In genomic region chr11:86741489-86742435, GRCh38 we compare ENCODE assay signal across 10 cellular contexts. TPM values are rescaled to one million over a fixed set of nuclear protein-coding genes. Genes with fewer than 3 reads are reported as not detected.
DNase-seq lines count a peak whose midpoint lies in the region; ATAC-seq and TF ChIP-seq lines count a peak whose summit lies in the region.
"Had no signal": no experiment of that assay in that cellular context is flagged by ENCODE, and none has a peak within 500 bp of the region (broad histone marks: within the 10 kb centered on the region; RNA-seq: fewer than 3 reads in every experiment).

No MANE protein-coding gene starts in this region.

- ATAC-seq in heart right ventricle: no peak
- ATAC-seq in Right ventricle myocardium superior (ENCODE audit: poor library complexity): no peak
- no peak for ATAC-seq in lung (ENCODE audit: insufficient read depth, low FRiP score)
- no peak for ATAC-seq in GM18505 (IDR thresholded peaks at IDR 0.05; ENCODE audit: unreplicated experiment)

- H3K9me3 ChIP-seq in heart right ventricle: no peaks in the 10 kb centered on the region
- no peaks in the 10 kb centered on the region for H3K9me3 ChIP-seq in lung (ENCODE audit: control insufficient read depth in 2 of 2, insufficient read depth in 1 of 2, low read length in 1 of 2)
- H3K9me3 ChIP-seq in vagina: no peaks in the 10 kb centered on the region
- H3K9me3 ChIP-seq: BLaER1 treated with 17β-estradiol and CSF1 and Interleukin-3, amounts not matched to agents 10 nM and 100 nM had no signal

- H3K4me1 ChIP-seq in heart right ventricle (peaks cover 10 to 57% (median 32%) of the 10 kb centered on the region in 9 donors), lung (ENCODE audit: control insufficient read depth in 2 of 2, insufficient read depth in 2 of 2, low read length in 2 of 2) (peaks cover 12 to 19% of the 10 kb centered on the region in 2 donors), vagina (peaks cover 67% of the 10 kb centered on the region)

- TF ChIP-seq POLR2A in vagina (IDR thresholded peaks at IDR 0.05): no peak
- no peak for TF ChIP-seq POLR2A in GM18505 (IDR thresholded peaks at IDR 0.05; ENCODE audit: borderline replicate concordance, extremely low read depth, insufficient read depth, insufficient read length)

- intact Hi-C loops in heart right ventricle (cut with DNase I): no loop called here
- intact Hi-C loops in Right ventricle myocardium superior (cut with DNase I): no loop called here
- intact Hi-C loops in vagina (cut with DNase I): no loop called here

- WGBS in heart right ventricle, 2 donors: 79 to 96% methylated on average over 3 of the region's 3 CpGs
- WGBS in lung, 2 donors: 81 to 97% methylated on average over 3 of the region's 3 CpGs

- H3K27me3 ChIP-seq in heart right ventricle (no peaks in the 10 kb centered on the region), lung (ENCODE audit: control insufficient read depth, insufficient read depth) (no peaks in the 10 kb centered on the region), vagina (no peaks in the 10 kb centered on the region)
- H3K27me3 ChIP-seq: BLaER1 treated with 17β-estradiol and CSF1 and Interleukin-3, amounts not matched to agents 10 nM and 100 nM had no signal

- H3K4me3 ChIP-seq in heart right ventricle (no peak overlapping the region), choroid plexus epithelial cell (ENCODE audit: low read depth, low read length) (no peak overlapping the region), lung (no peak overlapping the region), vagina (no peak overlapping the region)
- H3K4me3 ChIP-seq: BLaER1 treated with 17β-estradiol and CSF1 and Interleukin-3, amounts not matched to agents 10 nM and 100 nM had no signal

- H3K27ac ChIP-seq in heart right ventricle (peak overlapping the region in 9 of 10 donors; percentile 50 to 87 (median 78)), lung (ENCODE audit: low read depth in 1 of 2, low read length in 1 of 2) (peak overlapping the region; percentile 61 to 94), vagina (peak overlapping the region; percentile 96)

- H3K36me3 ChIP-seq in heart right ventricle: no peaks in the 10 kb centered on the region
- no peaks in the 10 kb centered on the region for H3K36me3 ChIP-seq in lung (ENCODE audit: control insufficient read depth in 2 of 2, insufficient read depth in 2 of 2, low read length in 2 of 2)
- H3K36me3 ChIP-seq in vagina: no peaks in the 10 kb centered on the region
- H3K36me3 ChIP-seq: BLaER1 treated with 17β-estradiol and CSF1 and Interleukin-3, amounts not matched to agents 10 nM and 100 nM had no signal

- DNase-seq in heart right ventricle: no peak
- no peak for DNase-seq in Right ventricle myocardium superior
- DNase-seq in choroid plexus epithelial cell (ENCODE audit: low read depth): peak; percentile 91
- DNase-seq in lung (ENCODE audit: low spot score): no peak
- DNase-seq in vagina (ENCODE audit: extremely low spot score in 2 of 2): no peak
- DNase-seq in ureter (ENCODE audit: low spot score): no peak
- DNase-seq in stimulated activated CD4-positive, alpha-beta T cell treated with anti-CD3 and anti-CD28 coated beads, Interleukin-2, amount 100 ng/mL, for 48 hours: no peak
- DNase-seq: activated CD8-positive, alpha-beta memory T cell treated with anti-CD3 and anti-CD28 coated beads for 24 hours had no signal

- TF ChIP-seq CTCF in heart right ventricle (IDR thresholded peaks at IDR 0.05) (no peak), choroid plexus epithelial cell (conservative IDR thresholded peaks at IDR 0.05; ENCODE audit: low read depth, low read length) (no peak), lung (IDR thresholded peaks at IDR 0.05; ENCODE audit: control extremely low read depth, extremely low read depth) (no peak), vagina (IDR thresholded peaks at IDR 0.05) (no peak)

RNA-seq across cellular contexts. Expression of gene PRSS23, which starts 58.6 kb away (rescaled TPM):
- total RNA-seq in heart right ventricle: 10 to 100 TPM in 4 of 10 donors, 1 to 10 TPM in 6; 3.3 to 32.9 (median 7.4) TPM
- polyA plus RNA-seq in heart right ventricle: 10 to 100 TPM in 1 of 2 donors, 1 to 10 TPM in 1; 3.3 to 16.2 TPM
- total RNA-seq in Right ventricle myocardium superior: 4.1 TPM
- total RNA-seq in lung: 10 to 100 TPM; 19.3 to 86.7 TPM
- polyA plus RNA-seq in lung: 10 to 100 TPM in 1 of 2 donors, 1 to 10 TPM in 1; 9.9 to 50.8 TPM
- 40.3 TPM for total RNA-seq in vagina
- 27.8 TPM for total RNA-seq in ureter
